In genomic region chr9:109451311-109452025, GRCh38 we compare ENCODE assay signal across 19 cellular contexts. TPM values are rescaled to one million over a fixed set of nuclear protein-coding genes. Genes with fewer than 3 reads are reported as not detected.
DNase-seq lines count a peak whose midpoint lies in the region; ATAC-seq, FAIRE-seq and TF ChIP-seq lines count a peak whose summit lies in the region.
"Had no signal": no experiment of that assay in that cellular context is flagged by ENCODE, and none has a peak within 500 bp of the region (broad histone marks: within the 10 kb centered on the region; RNA-seq: fewer than 3 reads in every experiment).

No MANE protein-coding gene starts in this region.

- TF ChIP-seq CTCF in D721Med (IDR thresholded peaks at IDR 0.05; ENCODE audit: insufficient read depth, missing control alignments): peak; percentile 5
- TF ChIP-seq CTCF in RWPE2 (IDR thresholded peaks at IDR 0.05; ENCODE audit: poor library complexity, severe bottlenecking): no peak

- no peaks in the 10 kb centered on the region for H3K9me3 ChIP-seq in RWPE2 (ENCODE audit: severe bottlenecking)
- H3K9me3 ChIP-seq: left ventricle myocardium inferior, suprapubic skin had no signal

- in situ Hi-C loops in KBM-7 (cut with MboI; ENCODE audit: low pct_unique_long_range_greater_than_20kb, low sequenced_read_pairs): no loop called here

- intact Hi-C loops in left colon (cut with DNase I, micrococcal nuclease): no loop called here

- H3K4me1 ChIP-seq in RWPE2 (ENCODE audit: insufficient read depth, poor library complexity, severe bottlenecking): peaks cover 51% of the 10 kb centered on the region

- no peak for ATAC-seq in RWPE2 (ENCODE audit: low read depth)
- ATAC-seq in left colon: peak; percentile 40
- no peak for ATAC-seq in HG02763 (IDR thresholded peaks at IDR 0.05; ENCODE audit: unreplicated experiment)

- no peak for FAIRE-seq in D721Med (lab: Jason Lieb, UNC)
- no peak for FAIRE-seq in RCC 7860 (lab: Jason Lieb, UNC)

- H3K27me3 ChIP-seq in RWPE2 (ENCODE audit: insufficient read depth, poor library complexity, severe bottlenecking): no peaks in the 10 kb centered on the region
- H3K27me3 ChIP-seq: hepatocyte, suprapubic skin had no signal

- no peak overlapping the region for H3K4me3 ChIP-seq in RWPE2 (ENCODE audit: severe bottlenecking)
- H3K4me3 ChIP-seq: hepatocyte, left ventricle myocardium inferior, suprapubic skin had no signal

- peak overlapping the region; percentile 81 for H3K27ac ChIP-seq in RWPE2 (ENCODE audit: poor library complexity, severe bottlenecking)
- H3K27ac ChIP-seq: hepatocyte, left ventricle myocardium inferior, suprapubic skin had no signal

- H3K36me3 ChIP-seq in RWPE2 (ENCODE audit: low read depth): peaks cover 39% of the 10 kb centered on the region

- no peak for DNase-seq in D721Med (ENCODE audit: insufficient read length, low spot score)
- peak; percentile 58 for DNase-seq in KBM-7
- no peak for DNase-seq in RWPE2 (ENCODE audit: low spot score)
- DNase-seq in left colon: no peak
- no peak for DNase-seq in NCI-H146 (lab: John Stamatoyannopoulos, UW)
- no peak for DNase-seq in RCC 7860 (ENCODE audit: low spot score)
- DNase-seq in ureter (ENCODE audit: low spot score): no peak
- DNase-seq: activated CD4-positive, alpha-beta T cell treated with anti-CD3 and anti-CD28 coated beads, Interleukin-2, amount 10 ng/mL, durations not matched to agents 7 days and 5 days; amygdala; cortex of kidney; EL; left ventricle myocardium inferior; NCI-H1417 treated with DMSO at 0.1 percent for 48 hours; NCI-H226; RPMI8226; T-helper 2 cell had no signal

RNA-seq across cellular contexts. Expression of gene PTPN3, which starts 46.6 kb away (rescaled TPM):
- total RNA-seq in left colon: 10 to 100 TPM; 27.7 to 29.4 TPM
- 36.4 TPM for total RNA-seq in ureter
- total RNA-seq: activated CD4-positive, alpha-beta T cell treated with anti-CD3 and anti-CD28 coated beads, Interleukin-2, amount 10 ng/mL, durations not matched to agents 7 days and 5 days had no signal
